Comparison of ENCODE assay signal across 26 cellular contexts in the genomic region with DNA sequence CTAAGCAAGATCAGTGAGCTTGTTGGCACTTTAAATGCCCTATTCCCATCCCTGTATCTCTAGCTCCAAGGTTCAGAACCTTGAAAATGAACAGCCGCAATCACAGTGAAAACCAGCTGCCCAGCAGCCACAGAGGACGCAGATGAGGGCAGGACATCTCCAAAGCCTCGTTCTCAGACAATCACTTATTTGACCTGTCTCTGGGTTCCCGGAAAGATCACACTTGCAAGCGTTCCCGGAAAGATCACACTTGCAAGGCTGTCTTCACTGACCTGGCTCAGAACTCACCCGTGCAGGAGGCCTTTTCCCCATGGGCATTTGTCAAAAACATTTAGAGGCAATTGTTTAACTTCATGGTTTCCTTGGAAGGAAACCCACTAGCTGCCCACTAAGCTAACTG.
"Had no signal": no experiment of that assay in that cellular context is flagged by ENCODE, and none has a peak within 500 bp of the region (broad histone marks: within the 10 kb centered on the region; RNA-seq: fewer than 3 reads in every experiment).

No MANE protein-coding gene starts in this region.

- H3K27ac ChIP-seq: body of pancreas, breast epithelium, KMS-11, SJSA1 had no signal

- H3K9me3 ChIP-seq: body of pancreas, breast epithelium, SJSA1, SK-N-SH had no signal

- H3K27me3 Mint-ChIP-seq: activated CD4-positive, alpha-beta T cell treated with anti-CD3 and anti-CD28 coated beads, Interleukin-2, amount 10 ng/mL, durations not matched to agents 24 days and 14 days had no signal

- ATAC-seq: activated T-cell treated with anti-CD3 and anti-CD28 coated beads, Interleukin-2, amount 50 U/mL, for 4 hours; body of pancreas; Panc1 had no signal

- H3K4me1 ChIP-seq: body of pancreas, breast epithelium, SJSA1 had no signal

- DNase-seq: activated CD4-positive, alpha-beta T cell treated with anti-CD3 and anti-CD28 coated beads, Interleukin-2, amount 10 ng/mL, durations not matched to agents 24 days and 14 days; activated CD4-positive, alpha-beta T cell treated with anti-CD3 and anti-CD28 coated beads, Interleukin-2, amount 50 U/mL, for 4 hours; activated gamma-delta T cell treated with Interleukin-2 at 50 U/mL for 16 hours; activated naive CD4-positive, alpha-beta T cell treated with anti-CD3 and anti-CD28 coated beads, Interleukin-2, amount 50 U/mL, for 16 hours; activated T-cell treated with anti-CD3 and anti-CD28 coated beads for 4 hours; activated T-cell treated with anti-CD3 and anti-CD28 coated beads, Interleukin-2, amount 50 U/mL, for 4 hours; body of pancreas; MM.1S; MV-4-11; NCI-H1092; NCI-H1436 treated with DMSO at 0.1 percent for 48 hours; NCI-H1694 treated with DMSO at 0.1 percent for 48 hours; NCI-H2029; NCI-H345; NCI-H524 treated with DMSO at 0.1 percent for 48 hours; RPMI8226; SHP77 treated with DMSO at 0.1 percent for 48 hours; SK-N-SH had no signal

- H3K9me3 Mint-ChIP-seq: activated CD4-positive, alpha-beta T cell treated with anti-CD3 and anti-CD28 coated beads, Interleukin-2, amount 10 ng/mL, durations not matched to agents 24 days and 14 days; activated T-helper 1 cell treated with anti-CD3 and anti-CD28 coated beads, Interleukin-12 subunit alpha, Interleukin-12 subunit beta, Interleukin-2, Interleukin-4 antibody, amounts not matched to agents 30 ng/mL and 10 ng/mL and 1 ng/mL, durations not matched to agents 14 hours and 24 hours and 36 hours; T-helper 1 cell treated with Interleukin-12 subunit alpha and Interleukin-12 subunit beta and Interleukin-4 antibody, amounts not matched to agents 30 μg/mL and 1 μg/mL, for 36 hours; T-helper 2 cell treated with Interferon-gamma antibody and Interleukin-4, amounts not matched to agents 5 μg/mL and 100 μg/mL, for 36 hours had no signal

- H3K27me3 ChIP-seq: adrenal gland, body of pancreas, breast epithelium, SJSA1 had no signal

- H3K4me3 ChIP-seq: adrenal gland, body of pancreas, breast epithelium, SJSA1 had no signal

- H3K4me3 Mint-ChIP-seq: activated CD4-positive, alpha-beta T cell treated with anti-CD3 and anti-CD28 coated beads, Interleukin-2, amount 10 ng/mL, durations not matched to agents 24 days and 14 days; activated T-cell treated with anti-CD3 and anti-CD28 coated beads, Interleukin-2, amount 50 U/mL, for 4 hours; activated T-helper 1 cell treated with anti-CD3 and anti-CD28 coated beads, Interleukin-12 subunit alpha, Interleukin-12 subunit beta, Interleukin-2, Interleukin-4 antibody, amounts not matched to agents 30 ng/mL and 10 ng/mL and 1 ng/mL, durations not matched to agents 14 hours and 24 hours and 36 hours; T-helper 1 cell treated with Interleukin-12 subunit alpha and Interleukin-12 subunit beta and Interleukin-4 antibody, amounts not matched to agents 30 μg/mL and 1 μg/mL, for 36 hours; T-helper 2 cell treated with Interferon-gamma antibody and Interleukin-4, amounts not matched to agents 5 μg/mL and 100 μg/mL, for 36 hours had no signal

- H3K27ac Mint-ChIP-seq: activated CD4-positive, alpha-beta T cell treated with anti-CD3 and anti-CD28 coated beads, Interleukin-2, amount 10 ng/mL, durations not matched to agents 24 days and 14 days; activated T-helper 1 cell treated with anti-CD3 and anti-CD28 coated beads, Interleukin-12 subunit alpha, Interleukin-12 subunit beta, Interleukin-2, Interleukin-4 antibody, amounts not matched to agents 30 ng/mL and 10 ng/mL and 1 ng/mL, durations not matched to agents 14 hours and 24 hours and 36 hours; T-helper 2 cell treated with Interferon-gamma antibody and Interleukin-4, amounts not matched to agents 5 μg/mL and 100 μg/mL, for 36 hours had no signal
